25 cellular contexts compared by ENCODE assay signal in the genomic region with DNA sequence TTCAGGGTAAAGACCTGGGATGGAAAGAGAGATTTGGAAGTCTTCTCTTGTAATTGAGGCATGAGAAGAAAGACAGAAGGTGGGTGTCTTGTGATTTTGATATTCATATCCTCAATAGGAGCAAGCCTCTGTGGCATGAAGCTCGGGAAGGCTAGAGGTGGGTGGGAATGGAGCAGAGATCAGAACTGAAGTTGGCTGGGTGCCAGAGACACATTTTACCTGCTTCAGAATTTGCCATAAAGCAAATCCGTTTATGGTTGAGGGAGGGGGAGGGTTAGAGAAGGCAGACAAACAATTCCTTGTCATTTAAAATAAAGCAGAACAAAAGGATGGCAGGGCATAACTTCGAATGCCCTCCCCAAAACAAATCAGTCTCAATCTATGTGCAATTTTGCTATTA.
DNase-seq lines count a peak whose midpoint lies in the region; ATAC-seq, FAIRE-seq and TF ChIP-seq lines count a peak whose summit lies in the region.
"Had no signal": no experiment of that assay in that cellular context is flagged by ENCODE, and none has a peak within 500 bp of the region (broad histone marks: within the 10 kb centered on the region; RNA-seq: fewer than 3 reads in every experiment).

No MANE protein-coding gene starts in this region.

- DNase-seq in DMS53 (lab: John Stamatoyannopoulos, UW) (peak; percentile 0), DMS53 treated with DMSO at 0.1 percent for 48 hours (lab: John Stamatoyannopoulos, UW; ENCODE audit: unreplicated experiment) (no peak), NCI-H345 (lab: John Stamatoyannopoulos, UW) (peak; percentile 17), colonic mucosa (peak; percentile 64), small intestine (peak; percentile 51), right cardiac atrium (no peak), OCI-M2 (lab: John Stamatoyannopoulos, UW; ENCODE audit: unreplicated experiment) (no peak), iPS-NIHi7 (ENCODE audit: extremely low spot score) (no peak)
- DNase-seq: 8988T; activated CD4-positive, alpha-beta T cell treated with anti-CD3 and anti-CD28 coated beads, Interleukin-2, amount 10 ng/mL, durations not matched to agents 7 days and 5 days; activated naive CD4-positive, alpha-beta T cell treated with anti-CD3 and anti-CD28 coated beads, Interleukin-2, amount 10 ng/mL, durations not matched to agents 7 days and 5 days; activated T-cell treated with anti-CD3 and anti-CD28 coated beads, Interleukin-2, amount 50 U/mL, for 72 hours; AML-193; CD8-positive, alpha-beta T cell; cortex of kidney; endodermal cell; kidney glomerular epithelial cell; NCI-H524 treated with DMSO at 0.1 percent for 48 hours; stomach; T-helper 2 cell; WERI-Rb-1 had no signal

- FAIRE-seq in small intestine (lab: Jason Lieb, UNC) = no peak

- peak overlapping the region in 1 of 2 donors; percentile 56 for H3K9ac ChIP-seq in colonic mucosa (ENCODE audit: low read depth in 2 of 2, low read length in 2 of 2)
- H3K9ac ChIP-seq: neural progenitor cell had no signal

- H3K27ac ChIP-seq in colonic mucosa = peak overlapping the region; percentile 80
- peak overlapping the region in 1 of 2 donors; percentile 91 for H3K27ac ChIP-seq in small intestine (ENCODE audit: low read depth in 1 of 2, low read length in 1 of 2)
- H3K27ac ChIP-seq in right cardiac atrium (ENCODE audit: low read length) = no peak overlapping the region
- H3K27ac ChIP-seq: neural progenitor cell, tibial nerve, WERI-Rb-1 had no signal

- H3K9me3 ChIP-seq in colonic mucosa (no peaks in the 10 kb centered on the region), small intestine (ENCODE audit: control insufficient read depth, low read depth) (no peaks in the 10 kb centered on the region), right cardiac atrium (ENCODE audit: control insufficient read depth, low read length) (no peaks in the 10 kb centered on the region)
- H3K9me3 ChIP-seq: HAP-1, stomach, tibial nerve had no signal

- TF ChIP-seq CTCF in colonic mucosa (IDR thresholded peaks at IDR 0.05) = no peak

- H3K4me3 ChIP-seq in colonic mucosa = no peak overlapping the region
- no peak overlapping the region for H3K4me3 ChIP-seq in small intestine (ENCODE audit: low read depth in 1 of 2, low read length in 2 of 2)
- H3K4me3 ChIP-seq in right cardiac atrium (ENCODE audit: low read length) = no peak overlapping the region
- H3K4me3 ChIP-seq: HAP-1, neural progenitor cell, stomach, tibial nerve had no signal

- H3K36me3 ChIP-seq in colonic mucosa (no peaks in the 10 kb centered on the region), small intestine (ENCODE audit: control insufficient read depth in 2 of 2, insufficient read depth in 2 of 2, low read length in 2 of 2) (no peaks in the 10 kb centered on the region)
- H3K36me3 ChIP-seq: HAP-1, neural progenitor cell, stomach, tibial nerve, WERI-Rb-1 had no signal

- intact Hi-C loops in colonic mucosa (cut with DNase I) = no loop called here
- intact Hi-C loops in right cardiac atrium (cut with DNase I) = no loop called here

- H3K4me1 ChIP-seq in colonic mucosa (peaks cover 1% of the 10 kb centered on the region), small intestine (ENCODE audit: control insufficient read depth in 2 of 2, insufficient read depth in 1 of 2, low read depth in 1 of 2, low read length in 1 of 2) (peaks cover 0 to 1% of the 10 kb centered on the region in 2 donors), right cardiac atrium (ENCODE audit: control insufficient read depth, insufficient read depth, low read length) (no peaks in the 10 kb centered on the region)
- H3K4me1 ChIP-seq: neural progenitor cell, tibial nerve had no signal

- no peaks in the 10 kb centered on the region for H3K27me3 ChIP-seq in colonic mucosa
- no peaks in the 10 kb centered on the region for H3K27me3 ChIP-seq in small intestine (ENCODE audit: control insufficient read depth in 2 of 2, insufficient read depth in 2 of 2, low read length in 2 of 2)
- no peaks in the 10 kb centered on the region for H3K27me3 ChIP-seq in right cardiac atrium (ENCODE audit: control insufficient read depth, insufficient read depth)
- H3K27me3 ChIP-seq: neural progenitor cell, stomach, tibial nerve had no signal

- 7 to 36% (median 26%) methylated on average over 3 of the region's 3 CpGs for WGBS in small intestine, 3 donors
- WGBS in right cardiac atrium = 52% methylated on average over 3 of the region's 3 CpGs

- no peak for ATAC-seq in right cardiac atrium
- ATAC-seq: activated T-cell treated with anti-CD3 and anti-CD28 coated beads, Interleukin-2, amount 50 U/mL, for 72 hours; CD8-positive, alpha-beta T cell; SK-N-SH treated with all-trans-retinoic acid at 6 μM for 48 hours had no signal

Comparison
In these comparisons a context has a peak if more than half of its experiments do, and no peak if none do; other contexts are left out.
1. DNase-seq: peak in DMS53 (single experiment), NCI-H345 (single experiment), colonic mucosa (single experiment) and small intestine (single experiment); none in DMS53 treated with DMSO at 0.1 percent for 48 hours (single experiment), right cardiac atrium (0 of 3), OCI-M2 (single experiment) and iPS-NIHi7 (single experiment).